Comparison of ENCODE assay signal across 18 cellular contexts in the genomic region with DNA sequence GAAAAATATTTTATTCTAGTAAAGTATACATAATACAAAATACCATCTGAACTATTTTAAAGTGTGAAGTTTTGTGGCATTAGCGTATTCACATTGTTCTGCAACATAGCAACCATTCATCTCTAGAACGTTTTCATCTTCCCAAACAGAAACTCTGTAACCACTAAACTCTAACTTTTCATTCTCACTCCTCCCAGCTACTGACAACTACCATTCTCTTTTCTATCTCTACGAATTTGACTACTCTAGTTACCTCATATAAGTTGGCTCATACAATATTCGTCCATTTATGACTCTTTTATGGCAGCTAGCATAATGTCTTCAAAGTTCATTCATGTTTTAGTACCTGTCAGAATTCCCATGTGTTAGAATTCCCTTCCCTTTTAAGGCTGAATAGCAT.
"Had no signal": no experiment of that assay in that cellular context is flagged by ENCODE, and none has a peak within 500 bp of the region (broad histone marks: within the 10 kb centered on the region; RNA-seq: fewer than 3 reads in every experiment).

No MANE protein-coding gene starts in this region.

- H3K27me3 ChIP-seq: heart right ventricle, neutrophil, ovary, tibial artery had no signal

- H3K27ac Mint-ChIP-seq: activated CD4-positive, alpha-beta memory T cell treated with anti-CD3 and anti-CD28 coated beads for 36 hours; activated naive CD8-positive, alpha-beta T cell treated with anti-CD3 and anti-CD28 coated beads, Interleukin-2, amount 50 U/mL, for 24 hours; activated T-cell treated with anti-CD3 and anti-CD28 coated beads, Interleukin-2, amount 50 U/mL, for 72 hours; memory B cell; nephron; stimulated activated naive CD8-positive, alpha-beta T cell treated with anti-CD3 and anti-CD28 coated beads, Interleukin-15, Interleukin-2, amounts not matched to agents 100 ng/mL and 50 ng/mL, for 24 hours had no signal

- H3K4me3 Mint-ChIP-seq: activated CD4-positive, alpha-beta memory T cell treated with anti-CD3 and anti-CD28 coated beads for 36 hours; activated naive CD8-positive, alpha-beta T cell treated with anti-CD3 and anti-CD28 coated beads, Interleukin-2, amount 50 U/mL, for 24 hours; activated T-cell treated with anti-CD3 and anti-CD28 coated beads, Interleukin-2, amount 50 U/mL, for 72 hours; memory B cell; nephron; stimulated activated naive CD8-positive, alpha-beta T cell treated with anti-CD3 and anti-CD28 coated beads, Interleukin-15, Interleukin-2, amounts not matched to agents 100 ng/mL and 50 ng/mL, for 24 hours had no signal

- H3K27ac ChIP-seq: heart right ventricle, neutrophil, ovary, prostate gland, tibial artery had no signal

- H3K36me3 Mint-ChIP-seq: activated CD4-positive, alpha-beta memory T cell treated with anti-CD3 and anti-CD28 coated beads for 36 hours; memory B cell had no signal

- H3K4me1 Mint-ChIP-seq: activated naive CD8-positive, alpha-beta T cell treated with anti-CD3 and anti-CD28 coated beads, Interleukin-2, amount 50 U/mL, for 24 hours; memory B cell; nephron had no signal

- DNase-seq: activated CD4-positive, alpha-beta memory T cell treated with anti-CD3 and anti-CD28 coated beads for 36 hours; activated CD4-positive, alpha-beta T cell treated with anti-CD3 and anti-CD28 coated beads for 48 hours; activated effector memory CD4-positive, alpha-beta T cell treated with anti-CD3 and anti-CD28 coated beads, Interleukin-2, amount 50 U/mL, for 16 hours; activated naive CD4-positive, alpha-beta T cell treated with anti-CD3 and anti-CD28 coated beads, Interleukin-2, amount 50 U/mL, for 16 hours; activated naive CD8-positive, alpha-beta T cell treated with anti-CD3 and anti-CD28 coated beads, Interleukin-2, amount 50 U/mL, for 24 hours; activated T-cell treated with anti-CD3 and anti-CD28 coated beads, Interleukin-2, amount 50 U/mL, for 72 hours; heart right ventricle; left colon; ovary; right cardiac atrium; stimulated activated CD4-positive, alpha-beta T cell treated with anti-CD3 and anti-CD28 coated beads, Interleukin-12 subunit alpha, Interleukin-12 subunit beta, amount 100 ng/mL, for 4 hours; stimulated activated CD4-positive, alpha-beta T cell treated with anti-CD3 and anti-CD28 coated beads, Interleukin-4, amount 100 ng/mL, for 4 hours; tibial artery had no signal

- ATAC-seq: activated naive CD8-positive, alpha-beta T cell treated with anti-CD3 and anti-CD28 coated beads, Interleukin-2, amount 50 U/mL, for 24 hours; heart right ventricle; left colon; right cardiac atrium had no signal

- H3K9me3 ChIP-seq: heart right ventricle, neutrophil, ovary, prostate gland, tibial artery had no signal

- H3K9me3 Mint-ChIP-seq: activated CD4-positive, alpha-beta memory T cell treated with anti-CD3 and anti-CD28 coated beads for 36 hours; activated naive CD8-positive, alpha-beta T cell treated with anti-CD3 and anti-CD28 coated beads, Interleukin-2, amount 50 U/mL, for 24 hours; memory B cell; nephron had no signal

- H3K27me3 Mint-ChIP-seq: activated naive CD8-positive, alpha-beta T cell treated with anti-CD3 and anti-CD28 coated beads, Interleukin-2, amount 50 U/mL, for 24 hours had no signal

- H3K4me1 ChIP-seq: heart right ventricle, prostate gland, tibial artery had no signal
